24 cellular contexts compared by ENCODE assay signal in genomic region chr10:120403109-120403508, GRCh38. TPM values are rescaled to one million over a fixed set of nuclear protein-coding genes. Genes with fewer than 3 reads are reported as not detected.
DNase-seq lines count a peak whose midpoint lies in the region; ATAC-seq, FAIRE-seq and TF ChIP-seq lines count a peak whose summit lies in the region.
"Had no signal": no experiment of that assay in that cellular context is flagged by ENCODE, and none has a peak within 500 bp of the region (broad histone marks: within the 10 kb centered on the region; RNA-seq: fewer than 3 reads in every experiment).

No MANE protein-coding gene starts in this region.

- no peaks in the 10 kb centered on the region for H3K27me3 ChIP-seq in astrocyte (ENCODE audit: insufficient read depth, low read length)
- H3K27me3 ChIP-seq: BE2C, SJCRH30 had no signal

- H3K4me3 Mint-ChIP-seq in HFFc6: no peak overlapping the region
- no peak overlapping the region for H3K4me3 Mint-ChIP-seq in astrocyte (ENCODE audit: unreplicated experiment)

- ATAC-seq in GM21515 (IDR thresholded peaks at IDR 0.05; ENCODE audit: unreplicated experiment): no peak
- ATAC-seq: PC-3, Right ventricle myocardium inferior had no signal

- H4K20me1 ChIP-seq in astrocyte (ENCODE audit: insufficient read depth, low read length): no peaks in the 10 kb centered on the region

- no peak overlapping the region for H3K9ac ChIP-seq in astrocyte (ENCODE audit: low read length)

- H3K27me3 Mint-ChIP-seq in HFFc6 (ENCODE audit: insufficient read depth) (no peaks in the 10 kb centered on the region), astrocyte (ENCODE audit: low read depth, unreplicated experiment) (no peaks in the 10 kb centered on the region)

- H2AFZ ChIP-seq in astrocyte (ENCODE audit: low read depth, low read length): no peak overlapping the region

- H3K79me2 ChIP-seq in astrocyte (ENCODE audit: insufficient read depth, low read length): no peaks in the 10 kb centered on the region

- H3K27ac Mint-ChIP-seq in HFFc6 (no peak overlapping the region), astrocyte (ENCODE audit: unreplicated experiment) (no peak overlapping the region)

- H3K9me3 Mint-ChIP-seq in HFFc6: peaks cover 14% of the 10 kb centered on the region
- peaks cover 15% of the 10 kb centered on the region for H3K9me3 Mint-ChIP-seq in astrocyte (ENCODE audit: unreplicated experiment)

- peaks cover 9% of the 10 kb centered on the region for H3K4me1 ChIP-seq in astrocyte (ENCODE audit: insufficient read depth, low read length)
- H3K4me1 ChIP-seq: BE2C, SJCRH30 had no signal

- H3K36me3 ChIP-seq in astrocyte (ENCODE audit: insufficient read depth, low read length): no peaks in the 10 kb centered on the region
- H3K36me3 ChIP-seq: BE2C, SJCRH30 had no signal

- H3K27ac ChIP-seq in astrocyte (ENCODE audit: low read depth, low read length): no peak overlapping the region
- H3K27ac ChIP-seq: 22Rv1, SJCRH30 had no signal

- DNase-seq in AG10803 (ENCODE audit: low read depth) (peak; percentile 60), HFFc6 (peak; percentile 39), astrocyte (ENCODE audit: low read depth) (peak; percentile 62), kidney glomerular epithelial cell (lab: John Stamatoyannopoulos, UW) (peak; percentile 8), GM19239 (ENCODE audit: insufficient read length, low spot score) (no peak)
- no peak for DNase-seq in activated CD8-positive, alpha-beta memory T cell treated with anti-CD3 and anti-CD28 coated beads for 24 hours
- no peak for DNase-seq in stimulated activated CD4-positive, alpha-beta T cell treated with anti-CD3 and anti-CD28 coated beads, Interleukin-2, amount 100 ng/mL, for 48 hours
- DNase-seq: BE2C, DMS153, DND-41, H7, IMR-90, KG1, MM.1S, NCI-H2029, NCI-H446, NCI-H524 treated with DMSO at 0.1 percent for 48 hours, NCI-H774, PC-3, SJCRH30 had no signal

- peaks cover 55% of the 10 kb centered on the region for H3K4me1 Mint-ChIP-seq in HFFc6 (ENCODE audit: low read depth)
- peaks cover 22% of the 10 kb centered on the region for H3K4me1 Mint-ChIP-seq in astrocyte (ENCODE audit: low read depth, unreplicated experiment)

- TF ChIP-seq CTCF in AG10803 (conservative IDR thresholded peaks at IDR 0.05; ENCODE audit: low read length) (no peak), HFFc6 (IDR thresholded peaks at IDR 0.05) (no peak), astrocyte (IDR thresholded peaks at IDR 0.05; ENCODE audit: insufficient read depth, low read depth, low read length) (no peak)

- FAIRE-seq in astrocyte (lab: Jason Lieb, UNC): no peak
- no peak for FAIRE-seq in GM19239 (lab: Jason Lieb, UNC)

- no peak overlapping the region for H3K4me3 ChIP-seq in AG10803 (ENCODE audit: low read length)
- no peak overlapping the region for H3K4me3 ChIP-seq in astrocyte (ENCODE audit: insufficient read depth, low read depth, low read length)
- H3K4me3 ChIP-seq: SJCRH30 had no signal

- H3K4me2 ChIP-seq in astrocyte (ENCODE audit: low read length): peak overlapping the region; percentile 4

- H3K36me3 Mint-ChIP-seq in HFFc6 (ENCODE audit: low read depth) (peaks cover 8% of the 10 kb centered on the region; the same call in 1 of the 2 replicates), astrocyte (ENCODE audit: low read depth, unreplicated experiment) (no peaks in the 10 kb centered on the region)

- no peaks in the 10 kb centered on the region for H3K9me3 ChIP-seq in astrocyte (ENCODE audit: insufficient read depth, low read depth, low read length)
- H3K9me3 ChIP-seq: BE2C, SJCRH30 had no signal

RNA-seq across cellular contexts. Expression of gene PLPP4, which starts 53.9 kb away (rescaled TPM):
- 10 to 100 TPM; 12.2 to 31.1 (median 16.9) TPM for total RNA-seq in HFFc6 (2021; fragmentation: NEBNext Ultra II Directional; extraction: Animal tissue kit (Norgen Biotek cat#: 25700))
- 44.1 and 45.1 TPM in 2 replicates for total RNA-seq in astrocyte
- total RNA-seq: G401, Right ventricle myocardium inferior had no signal

Comparison
In these comparisons a context has a peak if more than half of its experiments do, and no peak if none do; other contexts are left out.
1. DNase-seq: peak in AG10803 (single experiment), HFFc6 (single experiment), astrocyte (single experiment) and kidney glomerular epithelial cell (single experiment); none in activated CD8-positive, alpha-beta memory T cell treated with anti-CD3 and anti-CD28 coated beads for 24 hours (single experiment), GM19239 (single experiment) and stimulated activated CD4-positive, alpha-beta T cell treated with anti-CD3 and anti-CD28 coated beads, Interleukin-2, amount 100 ng/mL, for 48 hours (0 of 2).